ENCODE assay signal across 8 cellular contexts in the genomic region with DNA sequence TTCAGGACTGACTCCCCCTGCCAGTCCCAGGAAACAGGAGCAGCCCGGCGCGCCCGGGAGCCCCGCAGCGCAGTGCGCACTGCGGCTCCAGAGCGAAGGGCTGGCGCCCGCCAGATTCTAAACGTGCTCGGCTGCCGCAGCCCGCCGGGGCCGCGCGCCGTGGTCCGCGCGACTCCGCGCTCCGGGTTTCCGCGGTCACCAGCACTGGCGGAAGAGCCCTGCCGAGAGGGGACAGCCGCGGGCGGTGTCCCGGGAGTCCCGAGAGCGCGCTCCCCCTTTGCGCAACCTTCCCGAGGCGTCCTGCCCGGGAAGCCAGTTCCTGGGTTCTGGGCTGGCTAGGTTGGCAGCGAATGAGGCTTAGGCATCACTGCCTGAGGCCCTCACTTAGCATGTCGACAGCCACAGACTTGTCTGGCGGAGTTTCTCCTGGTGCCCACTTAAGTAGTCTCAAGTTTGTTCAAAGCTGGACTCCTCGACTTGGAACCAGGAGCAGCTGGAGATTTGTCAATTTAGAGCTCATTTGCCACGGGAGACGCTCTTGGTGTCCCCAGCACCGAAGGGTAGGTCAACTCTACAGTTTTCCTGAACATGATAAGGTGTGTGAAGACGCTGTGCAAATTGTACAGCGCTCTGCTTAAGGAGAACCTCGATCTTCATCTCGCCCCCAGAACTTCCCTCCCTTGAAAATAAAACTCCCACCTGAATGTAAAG. TPM values are rescaled to one million over a fixed set of nuclear protein-coding genes. Genes with fewer than 3 reads are reported as not detected.
DNase-seq lines count a peak whose midpoint lies in the region; ATAC-seq, FAIRE-seq and TF ChIP-seq lines count a peak whose summit lies in the region.

No MANE protein-coding gene starts in this region.

- TF ChIP-seq CTCF in omental fat pad (IDR thresholded peaks at IDR 0.05), result no peak

- peak; percentile 45 for ATAC-seq in HG03378 (IDR thresholded peaks at IDR 0.05; ENCODE audit: unreplicated experiment)
- ATAC-seq in omental fat pad (ENCODE audit: low FRiP score), result peak; percentile 70
- ATAC-seq in GM21717 (IDR thresholded peaks at IDR 0.05; ENCODE audit: unreplicated experiment), result no peak

- no peak for FAIRE-seq in frontal cortex (lab: Jason Lieb, UNC)

- DNase-seq in NCI-H146 (lab: John Stamatoyannopoulos, UW) (peak; percentile 45), NCI-H146 treated with DMSO at 0.1 percent for 48 hours (lab: John Stamatoyannopoulos, UW; ENCODE audit: unreplicated experiment) (no peak), SK-N-DZ (ENCODE audit: low spot score) (peak; percentile 65), frontal cortex (ENCODE audit: low spot score in 2 of 2) (peak; percentile 23 to 26), omental fat pad (ENCODE audit: low spot score) (no peak)
- no peak for DNase-seq in activated naive CD4-positive, alpha-beta T cell treated with Interleukin-2 at 50 U/mL for 16 hours

RNA-seq across cellular contexts. Expression of a gene that starts 1.5 kb away (rescaled TPM):
- polyA plus RNA-seq in SK-N-DZ (2014; cell fraction: cytosol; rRNA removed), result 0.54 and 1.0 TPM in 2 replicates
- polyA plus RNA-seq in SK-N-DZ (2014; cell fraction: nucleus; rRNA removed), result not detected in 2 replicates
- total RNA-seq in frontal cortex (24.5 TPM), omental fat pad (under 1 TPM in 1 of 4 donors, not detected in 3; 0.65 TPM)

RNA-seq across cellular contexts. Expression of a gene that starts 20.8 kb away (rescaled TPM):
- not detected in 2 replicates for polyA plus RNA-seq in SK-N-DZ (2014; cell fraction: cytosol; rRNA removed)
- polyA plus RNA-seq in SK-N-DZ (2014; cell fraction: nucleus; rRNA removed), result not detected in 2 replicates
- total RNA-seq in frontal cortex (0.82 TPM), omental fat pad (not detected)

Comparison
In these comparisons a context has a peak if more than half of its experiments do, and no peak if none do; other contexts are left out.
1. DNase-seq: peak in NCI-H146 (single experiment), SK-N-DZ (single experiment) and frontal cortex (2 of 2); none in NCI-H146 treated with DMSO at 0.1 percent for 48 hours (single experiment), omental fat pad (single experiment) and activated naive CD4-positive, alpha-beta T cell treated with Interleukin-2 at 50 U/mL for 16 hours (single experiment).
2. RNA of a gene that starts 1.5 kb away (total RNA-seq): 24.5 TPM in frontal cortex (single experiment); 0.65 TPM in omental fat pad; every median in the first group is over 10 times any median in the second.